In the genomic region with DNA sequence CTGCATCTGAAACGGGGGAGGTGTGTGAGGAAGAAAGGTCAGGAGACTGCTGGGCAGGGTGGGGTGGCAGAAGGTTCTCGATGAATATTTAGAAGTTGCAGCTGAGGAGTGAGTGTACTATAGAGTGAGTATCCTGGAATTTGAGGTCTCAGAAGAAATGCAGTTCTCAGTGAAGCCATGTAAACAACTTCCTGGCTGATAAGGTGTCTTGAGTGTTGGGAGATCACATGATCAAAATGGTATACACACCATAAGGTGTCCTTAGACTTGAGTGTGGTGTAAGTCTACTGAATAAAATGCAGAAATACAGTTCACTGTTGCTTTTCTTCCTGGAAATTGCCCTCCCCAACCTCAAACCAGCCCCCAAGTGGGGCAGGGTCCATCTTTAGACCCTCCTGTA, we compare ENCODE assay signal across 16 cellular contexts. TPM values are rescaled to one million over a fixed set of nuclear protein-coding genes. Genes with fewer than 3 reads are reported as not detected.
A peak's percentile ranks its signal among the peaks of the same experiment; 100 is the strongest.
DNase-seq lines count a peak whose midpoint lies in the region; ATAC-seq and TF ChIP-seq lines count a peak whose summit lies in the region.
"Had no signal": no experiment of that assay in that cellular context is flagged by ENCODE, and none has a peak within 500 bp of the region (broad histone marks: within the 10 kb centered on the region; RNA-seq: fewer than 3 reads in every experiment).

No MANE protein-coding gene starts in this region.

- no peak for DNase-seq in stimulated activated naive CD8-positive, alpha-beta T cell treated with anti-CD3 and anti-CD28 coated beads, Interleukin-15, amount 100 ng/mL, for 72 hours
- DNase-seq in epithelial cell of prostate (ENCODE audit: low read depth, low spot score) (no peak), omental fat pad (ENCODE audit: low spot score) (no peak), A172 (ENCODE audit: low spot score) (no peak)
- DNase-seq: C1 segment of cervical spinal cord, DND-41, GOT3, NCI-H2081 treated with DMSO at 0.1 percent for 48 hours, NCI-H510A treated with DMSO at 0.1 percent for 48 hours, SHP77 had no signal

- H3K9me3 ChIP-seq in neutrophil: no peaks in the 10 kb centered on the region
- H3K9me3 ChIP-seq: A549 had no signal

- peak overlapping the region; percentile 96 for H3K27ac ChIP-seq in epithelial cell of prostate
- H3K27ac ChIP-seq in neutrophil: peak overlapping the region; percentile 52
- H3K27ac ChIP-seq: A549, KMS-11 had no signal

- H3K9me3 Mint-ChIP-seq in stimulated activated naive CD8-positive, alpha-beta T cell treated with anti-CD3 and anti-CD28 coated beads, Interleukin-15, Interleukin-2, amounts not matched to agents 100 ng/mL and 50 ng/mL, for 24 hours: no peaks in the 10 kb centered on the region
- no peaks in the 10 kb centered on the region for H3K9me3 Mint-ChIP-seq in stimulated activated naive CD8-positive, alpha-beta T cell treated with anti-CD3 and anti-CD28 coated beads, Interleukin-15, amount 100 ng/mL, for 72 hours

- H3K36me3 Mint-ChIP-seq in stimulated activated naive CD8-positive, alpha-beta T cell treated with anti-CD3 and anti-CD28 coated beads, Interleukin-15, Interleukin-2, amounts not matched to agents 100 ng/mL and 50 ng/mL, for 24 hours (ENCODE audit: low read depth): peaks cover 39% of the 10 kb centered on the region

- no peak for ATAC-seq in stimulated activated naive CD8-positive, alpha-beta T cell treated with anti-CD3 and anti-CD28 coated beads, Interleukin-15, amount 100 ng/mL, for 72 hours
- ATAC-seq in omental fat pad (ENCODE audit: low FRiP score) (no peak), HG02759 (IDR thresholded peaks at IDR 0.05; ENCODE audit: unreplicated experiment) (no peak)
- ATAC-seq: A549, Panc1 had no signal

- no peaks in the 10 kb centered on the region for H3K36me3 ChIP-seq in neutrophil

- H3K4me1 Mint-ChIP-seq in stimulated activated naive CD8-positive, alpha-beta T cell treated with anti-CD3 and anti-CD28 coated beads, Interleukin-15, Interleukin-2, amounts not matched to agents 100 ng/mL and 50 ng/mL, for 24 hours (ENCODE audit: low read depth): peaks cover 28% of the 10 kb centered on the region
- peaks cover 20% of the 10 kb centered on the region for H3K4me1 Mint-ChIP-seq in stimulated activated naive CD8-positive, alpha-beta T cell treated with anti-CD3 and anti-CD28 coated beads, Interleukin-15, amount 100 ng/mL, for 72 hours

- peak overlapping the region; percentile 8 for H3K4me3 Mint-ChIP-seq in stimulated activated naive CD8-positive, alpha-beta T cell treated with anti-CD3 and anti-CD28 coated beads, Interleukin-15, Interleukin-2, amounts not matched to agents 100 ng/mL and 50 ng/mL, for 24 hours
- no peak overlapping the region for H3K4me3 Mint-ChIP-seq in stimulated activated naive CD8-positive, alpha-beta T cell treated with anti-CD3 and anti-CD28 coated beads, Interleukin-15, amount 100 ng/mL, for 72 hours

- H3K4me3 ChIP-seq in neutrophil (ENCODE audit: low read depth in 1 of 2, low read length in 1 of 2): no peak overlapping the region
- H3K4me3 ChIP-seq: A549 had no signal

- H3K27me3 ChIP-seq in neutrophil: no peaks in the 10 kb centered on the region

- no peak overlapping the region for H3K27ac Mint-ChIP-seq in stimulated activated naive CD8-positive, alpha-beta T cell treated with anti-CD3 and anti-CD28 coated beads, Interleukin-15, Interleukin-2, amounts not matched to agents 100 ng/mL and 50 ng/mL, for 24 hours
- peak overlapping the region in 1 of 2 donors; percentile 68 for H3K27ac Mint-ChIP-seq in stimulated activated naive CD8-positive, alpha-beta T cell treated with anti-CD3 and anti-CD28 coated beads, Interleukin-15, amount 100 ng/mL, for 72 hours

- TF ChIP-seq CTCF in neutrophil (IDR thresholded peaks at IDR 0.05): no peak
- no peak for TF ChIP-seq CTCF in omental fat pad (IDR thresholded peaks at IDR 0.05)

- peaks cover 54 to 55% of the 10 kb centered on the region in 2 experiments for H3K4me1 ChIP-seq in neutrophil (ENCODE audit: control insufficient read depth in 1 of 2, insufficient read depth in 1 of 2, low read depth in 1 of 2, low read length in 1 of 2)

- no peaks in the 10 kb centered on the region for H3K27me3 Mint-ChIP-seq in stimulated activated naive CD8-positive, alpha-beta T cell treated with anti-CD3 and anti-CD28 coated beads, Interleukin-15, Interleukin-2, amounts not matched to agents 100 ng/mL and 50 ng/mL, for 24 hours
- H3K27me3 Mint-ChIP-seq in stimulated activated naive CD8-positive, alpha-beta T cell treated with anti-CD3 and anti-CD28 coated beads, Interleukin-15, amount 100 ng/mL, for 72 hours: peaks cover 16% of the 10 kb centered on the region

RNA-seq across cellular contexts. Expression of a gene that starts 9.9 kb away (rescaled TPM):
- total RNA-seq in omental fat pad: 10 to 100 TPM in 2 of 4 donors, 1 to 10 TPM in 2; 7.9 to 42.0 (median 19.7) TPM
- total RNA-seq in A172 (2014; rRNA removed; shearing (Covaris generic)): 15.8 and 18.0 TPM in 2 replicates
